Comparison of ENCODE assay signal across 13 cellular contexts in genomic region chr11:120608760-120609211, GRCh38.
A peak's percentile ranks its signal among the peaks of the same experiment; 100 is the strongest.
DNase-seq lines count a peak whose midpoint lies in the region; ATAC-seq and TF ChIP-seq lines count a peak whose summit lies in the region.
"Had no signal": no experiment of that assay in that cellular context is flagged by ENCODE, and none has a peak within 500 bp of the region (broad histone marks: within the 10 kb centered on the region; RNA-seq: fewer than 3 reads in every experiment).

No MANE protein-coding gene starts in this region.

- H3K9me3 ChIP-seq in adrenal gland (replicated peaks in 1 of 3) (no peaks in the 10 kb centered on the region), aorta (ENCODE audit: control insufficient read depth, low read length) (no peaks in the 10 kb centered on the region)

- intact Hi-C loops in Right ventricle myocardium superior (cut with DNase I) (no loop called here), cardiac septum (cut with DNase I) (no loop called here), adrenal gland (cut with DNase I) (no loop called here), aorta (cut with DNase I) (no loop called here)

- H3K4me1 ChIP-seq in adrenal gland (replicated peaks in 1 of 2), result peaks cover 11 to 20% of the 10 kb centered on the region in 2 donors
- H3K4me1 ChIP-seq in aorta (ENCODE audit: control insufficient read depth in 1 of 2, insufficient read depth in 2 of 2, low read length in 2 of 2), result no peaks in the 10 kb centered on the region

- H3K4me3 ChIP-seq in adrenal gland, result no peak overlapping the region
- H3K4me3 ChIP-seq in aorta (ENCODE audit: low read length in 2 of 2), result no peak overlapping the region
- H3K4me3 ChIP-seq: dorsolateral prefrontal cortex, lung had no signal

- no peak for TF ChIP-seq CTCF in adrenal gland (IDR thresholded peaks at IDR 0.05)

- H3K36me3 ChIP-seq in adrenal gland (replicated peaks in 1 of 2), result no peaks in the 10 kb centered on the region
- no peaks in the 10 kb centered on the region for H3K36me3 ChIP-seq in aorta (ENCODE audit: control insufficient read depth in 1 of 2, insufficient read depth in 2 of 2, low read length in 1 of 2)

- no peak for TF ChIP-seq POLR2A in adrenal gland (IDR thresholded peaks at IDR 0.05)

- ATAC-seq in Right ventricle myocardium superior (ENCODE audit: poor library complexity), result peak; percentile 72
- peak; percentile 53 for ATAC-seq in aorta (ENCODE audit: low FRiP score)
- ATAC-seq in GM18868 (IDR thresholded peaks at IDR 0.05; ENCODE audit: unreplicated experiment), result no peak
- ATAC-seq: activated CD4-positive, CD25-positive, alpha-beta regulatory T cell treated with anti-CD3 and anti-CD28 coated beads, Interleukin-2, amount 50 U/mL, for 24 hours; stimulated activated naive B cell treated with anti-CD40 and anti-IgM and Interleukin-4, amounts not matched to agents 10 μg/mL and 1 μg/mL and 100 μg/mL, for 72 hours had no signal

- DNase-seq in Right ventricle myocardium superior (peak; percentile 66), cardiac septum (ENCODE audit: low spot score) (no peak), adrenal gland (peak; percentile 16 to 61 (median 43)), iPS-NIHi11 (ENCODE audit: low spot score) (peak; percentile 58), aorta (no peak), NCI-H2196 treated with DMSO at 0.1 percent for 48 hours (lab: John Stamatoyannopoulos, UW; ENCODE audit: unreplicated experiment) (no peak), pons (ENCODE audit: low spot score) (no peak)
- DNase-seq: AML-193; dorsolateral prefrontal cortex; stimulated activated naive B cell treated with anti-CD40 and anti-IgM and Interleukin-4, amounts not matched to agents 10 μg/mL and 1 μg/mL and 100 μg/mL, for 72 hours had no signal

- WGBS in adrenal gland, 4 donors, result 24 to 53% (median 41%) methylated on average over 2 to 4 of the region's 4 CpGs
- WGBS in aorta, 2 donors, result 65 to 71% methylated on average over 4 of the region's 4 CpGs

- H3K27ac ChIP-seq in adrenal gland (peak overlapping the region in 2 of 5 donors; percentile 19 to 59), aorta (ENCODE audit: low read depth in 1 of 2, low read length in 2 of 2) (no peak overlapping the region)
- H3K27ac ChIP-seq: dorsolateral prefrontal cortex had no signal

- no peaks in the 10 kb centered on the region for H3K27me3 ChIP-seq in adrenal gland
- H3K27me3 ChIP-seq in aorta (ENCODE audit: control insufficient read depth in 1 of 2, insufficient read depth in 2 of 2, low read length in 1 of 2), result no peaks in the 10 kb centered on the region
- H3K27me3 ChIP-seq: dorsolateral prefrontal cortex had no signal

Comparison
In these comparisons a context has a peak if more than half of its experiments do, and no peak if none do; other contexts are left out.
1. DNase-seq: peak in Right ventricle myocardium superior (single experiment), adrenal gland (7 of 7) and iPS-NIHi11 (single experiment); none in cardiac septum (single experiment), aorta (0 of 2), NCI-H2196 treated with DMSO at 0.1 percent for 48 hours (single experiment) and pons (single experiment).